9 cellular contexts compared by ENCODE assay signal in genomic region chr10:123149568-123150228, GRCh38. TPM values are rescaled to one million over a fixed set of nuclear protein-coding genes. Genes with fewer than 3 reads are reported as not detected.
DNase-seq lines count a peak whose midpoint lies in the region; ATAC-seq, FAIRE-seq and TF ChIP-seq lines count a peak whose summit lies in the region.
"Had no signal": no experiment of that assay in that cellular context is flagged by ENCODE, and none has a peak within 500 bp of the region (broad histone marks: within the 10 kb centered on the region; RNA-seq: fewer than 3 reads in every experiment).

No MANE protein-coding gene starts in this region.

- H3K27ac ChIP-seq in hepatocyte (no peak overlapping the region), smooth muscle cell (ENCODE audit: low read depth) (no peak overlapping the region)

- peak; percentile 98 for FAIRE-seq in GM12892 (lab: Jason Lieb, UNC)

- peak overlapping the region; percentile 8 for H3K4me3 ChIP-seq in hepatocyte
- peak overlapping the region; percentile 42 for H3K4me3 ChIP-seq in smooth muscle cell

- TF ChIP-seq CTCF in hepatocyte (IDR thresholded peaks at IDR 0.05; ENCODE audit: poor library complexity) (no peak), smooth muscle cell (IDR thresholded peaks at IDR 0.05; ENCODE audit: borderline replicate concordance, insufficient read depth, poor library complexity, severe bottlenecking) (no peak)

- DNase-seq in GM12892 (ENCODE audit: insufficient read length) (no peak), hepatocyte (ENCODE audit: low spot score) (peak; percentile 47), smooth muscle cell (lab: John Stamatoyannopoulos, UW; ENCODE audit: unreplicated experiment) (no peak), NCI-H1092 treated with DMSO at 0.1 percent for 48 hours (lab: John Stamatoyannopoulos, UW) (no peak)
- peak; percentile 69 for DNase-seq in activated T-cell treated with anti-CD3 and anti-CD28 coated beads, Interleukin-2, amount 50 U/mL, for 1 hour

- ATAC-seq in GM21619 (IDR thresholded peaks at IDR 0.05; ENCODE audit: unreplicated experiment) (no peak), GM18907 (IDR thresholded peaks at IDR 0.05; ENCODE audit: unreplicated experiment) (no peak), GM18517 (IDR thresholded peaks at IDR 0.05; ENCODE audit: unreplicated experiment) (no peak)

- H3K4me2 ChIP-seq in hepatocyte (peak overlapping the region; percentile 87), smooth muscle cell (peak overlapping the region; percentile 86)

- no peaks in the 10 kb centered on the region for H3K9me2 ChIP-seq in hepatocyte (replicated peaks; ENCODE audit: insufficient read depth)

- no peaks in the 10 kb centered on the region for H3F3A ChIP-seq in smooth muscle cell (ENCODE audit: low read depth)

- TF ChIP-seq POLR2A in GM12892 (IDR thresholded peaks at IDR 0.05; ENCODE audit: low read depth, low read length) = no peak

- H4K20me1 ChIP-seq in hepatocyte (ENCODE audit: insufficient read depth, poor library complexity, severe bottlenecking) (no peaks in the 10 kb centered on the region), smooth muscle cell (ENCODE audit: low read depth) (no peaks in the 10 kb centered on the region)

- H3K27me3 ChIP-seq in hepatocyte (peaks cover 87% of the 10 kb centered on the region), smooth muscle cell (ENCODE audit: low read depth) (peaks cover 88% of the 10 kb centered on the region)

- H3K9me3 ChIP-seq in hepatocyte (ENCODE audit: low read depth) (no peaks in the 10 kb centered on the region), smooth muscle cell (replicated peaks; ENCODE audit: low read depth) (no peaks in the 10 kb centered on the region)

- H3K4me1 ChIP-seq in hepatocyte (ENCODE audit: insufficient read depth) (peaks cover 14% of the 10 kb centered on the region), smooth muscle cell (ENCODE audit: low read depth) (peaks cover 28% of the 10 kb centered on the region)

- H3K36me3 ChIP-seq in hepatocyte (replicated peaks; ENCODE audit: insufficient read depth, low read depth) (no peaks in the 10 kb centered on the region), smooth muscle cell (ENCODE audit: low read depth) (no peaks in the 10 kb centered on the region)

- H3K9ac ChIP-seq in smooth muscle cell (ENCODE audit: low read depth) = no peak overlapping the region

- H3K79me2 ChIP-seq in hepatocyte = peaks cover under 1% of the 10 kb centered on the region
- H3K79me2 ChIP-seq in smooth muscle cell (ENCODE audit: low read depth) = no peaks in the 10 kb centered on the region

- peak overlapping the region; percentile 26 for H2AFZ ChIP-seq in hepatocyte
- H2AFZ ChIP-seq in smooth muscle cell (ENCODE audit: low read depth) = no peak overlapping the region

- WGBS in hepatocyte (ENCODE audit: low lambda C conversion rate, missing lambda C conversion rate) = under 1% methylated on average over 71 of the region's 76 CpGs
- WGBS in smooth muscle cell (ENCODE audit: low lambda C conversion rate) = 2% methylated on average over 61 of the region's 76 CpGs

RNA-seq across cellular contexts. Expression of gene HMX2, which starts 1.8 kb away (rescaled TPM):
- polyA plus RNA-seq in GM12892 (2012; ENCODE audit: missing spikeins) = 3.0 TPM
- total RNA-seq in hepatocyte (not detected in 2 replicates), smooth muscle cell (not detected in 2 replicates)
- polyA plus RNA-seq in hepatocyte (not detected in 2 replicates), smooth muscle cell (not detected in 2 replicates)
- total RNA-seq: pulmonary artery endothelial cell had no signal

RNA-seq across cellular contexts. Expression of gene BUB3, which starts 4.5 kb away (rescaled TPM):
- polyA plus RNA-seq in GM12892 (2012; ENCODE audit: missing spikeins) = 165 TPM
- 113 and 131 TPM in 2 replicates for total RNA-seq in hepatocyte
- polyA plus RNA-seq in hepatocyte = 81.1 and 92.0 TPM in 2 replicates
- 78.4 and 95.2 TPM in 2 replicates for total RNA-seq in smooth muscle cell
- 75.3 and 81.6 TPM in 2 replicates for polyA plus RNA-seq in smooth muscle cell

RNA-seq across cellular contexts. Expression of gene HMX3, which starts 13.9 kb away (rescaled TPM):
- 0.47 TPM for polyA plus RNA-seq in GM12892 (2012; ENCODE audit: missing spikeins)
- total RNA-seq in hepatocyte = not detected in 2 replicates
- not detected in 2 replicates for polyA plus RNA-seq in hepatocyte
- not detected in 2 replicates for total RNA-seq in smooth muscle cell
- polyA plus RNA-seq in smooth muscle cell = not detected in 2 replicates
- total RNA-seq: pulmonary artery endothelial cell had no signal

Comparison
In these comparisons a context has a peak if more than half of its experiments do, and no peak if none do; other contexts are left out.
1. DNase-seq: peak in activated T-cell treated with anti-CD3 and anti-CD28 coated beads, Interleukin-2, amount 50 U/mL, for 1 hour (single experiment) and hepatocyte (single experiment); none in GM12892 (single experiment), smooth muscle cell (single experiment) and NCI-H1092 treated with DMSO at 0.1 percent for 48 hours (single experiment).